Comparison of ENCODE assay signal across 1 cellular context in genomic region chr6:107066697-107067659, GRCh38.
TF ChIP-seq lines count a peak whose summit lies in the region.

No MANE protein-coding gene starts in this region.

TF ChIP-seq in H1, 55 proteins besides CTCF, POLR2A, EP300 and RAD21:
- 0 out of 2 replicates have a peak, but pooled peaks have one; percentile 15 for TF ChIP-seq MAX (IDR thresholded peaks at IDR 0.05)
- TF ChIP-seq BRCA1 (IDR thresholded peaks at IDR 0.05; ENCODE audit: low read depth, low read length) = no peak
TF ChIP-seq in H1: peak in this region for 1.
